In genomic region chr4:53576676-53577372, GRCh38 we compare ENCODE assay signal across 1 cellular context.
TF ChIP-seq lines count a peak whose summit lies in the region.

No MANE protein-coding gene starts in this region.

TF ChIP-seq in HEK293, 187 proteins besides CTCF, POLR2A, EP300 and RAD21 (continued from another document):
- TF ChIP-seq ZSCAN5A (tag by site-specific recombination; IDR thresholded peaks at IDR 0.05) (no peak), KLF17 (tag by site-specific recombination; IDR thresholded peaks at IDR 0.05) (no peak), TSHZ1 (tag by site-specific recombination; IDR thresholded peaks at IDR 0.05; ENCODE audit: borderline replicate concordance) (peak; percentile 32; the same call in 1 of the 2 replicates), ZNF248 (tag by site-specific recombination; IDR thresholded peaks at IDR 0.05) (no peak), ZNF830 (tag by site-specific recombination; IDR thresholded peaks at IDR 0.05; ENCODE audit: low read depth) (no peak), ZEB2 (tag by site-specific recombination; IDR thresholded peaks at IDR 0.05) (no peak), GLI4 (tag by site-specific recombination; IDR thresholded peaks at IDR 0.05) (no peak), ZNF184 (tag by site-specific recombination; IDR thresholded peaks at IDR 0.05) (peak; percentile 45; the same call in 1 of the 2 replicates), ZNF660 (tag by site-specific recombination; IDR thresholded peaks at IDR 0.05) (0 out of 2 replicates have a peak, but pooled peaks have one; percentile 21), ZNF639 (tag by site-specific recombination; IDR thresholded peaks at IDR 0.05) (no peak), SETDB1 (IDR thresholded peaks at IDR 0.05; ENCODE audit: insufficient read length, low read length) (no peak), ZNF514 (tag by site-specific recombination; IDR thresholded peaks at IDR 0.05) (no peak), ZNF24 (tag by site-specific recombination; IDR thresholded peaks at IDR 0.05) (no peak), PRDM6 (tag by site-specific recombination; IDR thresholded peaks at IDR 0.05) (peak; percentile 88), ZNF394 (tag by site-specific recombination; IDR thresholded peaks at IDR 0.05; ENCODE audit: borderline replicate concordance) (no peak), ZNF843 (tag by site-specific recombination; IDR thresholded peaks at IDR 0.05) (peak; percentile 91), ZNF549 (tag by site-specific recombination; IDR thresholded peaks at IDR 0.05) (no peak), ZNF146 (tag by site-specific recombination; IDR thresholded peaks at IDR 0.05) (no peak), ZNF654 (tag by site-specific recombination; IDR thresholded peaks at IDR 0.05; ENCODE audit: low read depth) (no peak), ZNF521 (tag by site-specific recombination; IDR thresholded peaks at IDR 0.05) (no peak), ZSCAN30 (tag by site-specific recombination; IDR thresholded peaks at IDR 0.05) (no peak), AEBP2 (tag by site-specific recombination; IDR thresholded peaks at IDR 0.05; ENCODE audit: borderline replicate concordance) (no peak)
